ENCODE assay signal across 8 cellular contexts in genomic region chr14:104708606-104709268, GRCh38. TPM values are rescaled to one million over a fixed set of nuclear protein-coding genes. Genes with fewer than 3 reads are reported as not detected.
A peak's percentile ranks its signal among the peaks of the same experiment; 100 is the strongest.
DNase-seq lines count a peak whose midpoint lies in the region; ATAC-seq, FAIRE-seq and TF ChIP-seq lines count a peak whose summit lies in the region.

No MANE protein-coding gene starts in this region.

- TF ChIP-seq CTCF in GM10248 (IDR thresholded peaks at IDR 0.05; ENCODE audit: control extremely low read depth, extremely low read depth, low read depth, missing control alignments) (peak; percentile 95), progenitor cell of endocrine pancreas (IDR thresholded peaks at IDR 0.05; ENCODE audit: unreplicated experiment) (peak; percentile 95)

- no peak overlapping the region for H3K27ac Mint-ChIP-seq in progenitor cell of endocrine pancreas

- POLR2A ChIA-PET in GM10248 (lab: Yijun Ruan, JAX), result no interaction called here

- no peaks in the 10 kb centered on the region for H3K9me3 Mint-ChIP-seq in progenitor cell of endocrine pancreas (ENCODE audit: low read depth)

- no peak for ATAC-seq in HG03025 (IDR thresholded peaks at IDR 0.05; ENCODE audit: low FRiP score, unreplicated experiment)
- ATAC-seq in GM21390 (IDR thresholded peaks at IDR 0.05; ENCODE audit: unreplicated experiment), result no peak

- no peaks in the 10 kb centered on the region for H3K27me3 Mint-ChIP-seq in progenitor cell of endocrine pancreas

- no peaks in the 10 kb centered on the region for H3K27me3 ChIP-seq in SJCRH30

- CTCF ChIA-PET in GM10248 (lab: Yijun Ruan, JAX), result interaction anchor here (0.7 to 4.7 kb wide), 22 partner anchors 8 to 69 kb away, joined by 3 to 24 read pairs (median 4); partner anchors contain the start of genes ADSS1 and SIVA1

- no peak overlapping the region for H3K4me3 Mint-ChIP-seq in progenitor cell of endocrine pancreas (ENCODE audit: low read depth)

- DNase-seq in GM10248 (ENCODE audit: extremely low spot score) (peak; percentile 93), HTR-8/SVneo (ENCODE audit: insufficient read length, low spot score) (peak; percentile 87), SJCRH30 (peak; percentile 61 to 83), glomerular visceral epithelial cell (ENCODE audit: extremely low spot score) (peak; percentile 76), progenitor cell of endocrine pancreas (ENCODE audit: low spot score, unreplicated experiment) (peak; percentile 78)
- DNase-seq in activated naive CD4-positive, alpha-beta T cell (lab: John Stamatoyannopoulos, UW), result peak; percentile 38 to 74 (median 52)

- H3K4me3 ChIP-seq in SJCRH30, result no peak overlapping the region

- peaks cover 12% of the 10 kb centered on the region for H3K36me3 Mint-ChIP-seq in progenitor cell of endocrine pancreas (ENCODE audit: insufficient read depth)

- no peaks in the 10 kb centered on the region for H3K4me1 Mint-ChIP-seq in progenitor cell of endocrine pancreas (ENCODE audit: low read depth)

- peaks cover 6% of the 10 kb centered on the region for H3K4me1 ChIP-seq in SJCRH30

- H3K36me3 ChIP-seq in SJCRH30, result peaks cover 10% of the 10 kb centered on the region

- peak; percentile 98 for FAIRE-seq in HTR-8/SVneo (lab: Jason Lieb, UNC)

- H3K27ac ChIP-seq in SJCRH30, result no peak overlapping the region

- no peaks in the 10 kb centered on the region for H3K9me3 ChIP-seq in SJCRH30 (replicated peaks)

RNA-seq across cellular contexts. Expression of gene ADSS1, which starts 15.3 kb away (rescaled TPM):
- total RNA-seq in SJCRH30 (2014; rRNA removed; shearing (Covaris generic)), result 0.58 and 1.2 TPM in 2 replicates
- total RNA-seq in progenitor cell of endocrine pancreas, result 8.9 and 9.7 TPM in 2 replicates

RNA-seq across cellular contexts. Expression of gene INF2, which starts 19.3 kb away (rescaled TPM):
- total RNA-seq in SJCRH30 (2014; rRNA removed; shearing (Covaris generic)), result 36.9 and 38.3 TPM in 2 replicates
- 69.2 and 75.3 TPM in 2 replicates for total RNA-seq in progenitor cell of endocrine pancreas

RNA-seq across cellular contexts. Expression of gene SIVA1, which starts 44.2 kb away (rescaled TPM):
- total RNA-seq in SJCRH30 (2014; rRNA removed; shearing (Covaris generic)), result 105 and 157 TPM in 2 replicates
- 98.6 and 116 TPM in 2 replicates for total RNA-seq in progenitor cell of endocrine pancreas
